Comparison of ENCODE assay signal across 13 cellular contexts in the genomic region with DNA sequence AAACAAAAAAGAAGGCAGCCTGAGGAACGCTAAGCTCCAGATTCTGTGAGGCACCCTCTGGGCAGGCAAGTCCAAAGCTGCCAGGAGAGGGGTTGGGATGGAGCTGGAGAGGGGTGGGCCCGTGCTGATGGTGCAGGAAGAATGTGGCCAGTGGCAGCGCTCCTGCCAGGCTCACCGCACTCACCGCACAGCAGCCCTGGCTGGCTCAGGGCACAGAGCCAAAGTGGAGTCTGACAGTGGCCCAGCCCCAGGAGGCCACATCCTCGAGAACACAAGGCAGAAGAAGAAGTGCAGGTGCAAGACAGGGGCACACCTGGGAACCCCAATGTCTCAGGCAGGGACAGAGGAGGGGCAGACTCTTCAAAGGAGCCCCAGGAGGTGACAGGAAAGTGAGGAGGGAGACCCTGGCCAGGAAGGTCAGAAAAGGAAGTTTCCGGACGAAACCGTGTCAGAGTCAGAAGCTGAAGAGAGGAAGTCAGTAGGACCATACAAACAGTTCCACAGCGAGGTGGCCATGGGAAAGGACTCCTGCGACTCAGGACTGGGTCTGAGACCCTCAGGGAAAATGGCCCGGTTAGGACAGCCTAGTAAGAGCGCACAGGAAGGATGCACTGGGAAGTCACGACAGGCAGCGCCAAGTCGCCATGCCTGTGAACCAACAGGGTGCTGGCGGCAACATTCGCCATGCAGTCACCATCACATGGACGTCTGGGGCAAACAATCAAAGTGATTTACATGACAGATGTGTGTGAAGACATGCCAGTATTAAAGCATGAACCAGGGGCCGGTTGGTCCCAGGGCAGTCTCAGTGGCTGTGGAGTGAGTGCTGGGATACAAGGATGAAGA. TPM values are rescaled to one million over a fixed set of nuclear protein-coding genes. Genes with fewer than 3 reads are reported as not detected.
DNase-seq lines count a peak whose midpoint lies in the region; ATAC-seq and TF ChIP-seq lines count a peak whose summit lies in the region.
"Had no signal": no experiment of that assay in that cellular context is flagged by ENCODE, and none has a peak within 500 bp of the region (broad histone marks: within the 10 kb centered on the region; RNA-seq: fewer than 3 reads in every experiment).

No MANE protein-coding gene starts in this region.

- no peaks in the 10 kb centered on the region for H3K9me3 ChIP-seq in esophagus squamous epithelium
- no peaks in the 10 kb centered on the region for H3K9me3 ChIP-seq in prostate gland
- H3K9me3 ChIP-seq in tibial artery: no peaks in the 10 kb centered on the region

- ATAC-seq in GM19463 (IDR thresholded peaks at IDR 0.05; ENCODE audit: unreplicated experiment): no peak
- ATAC-seq: activated CD8-positive, alpha-beta T cell treated with anti-CD3 and anti-CD28 coated beads, Interleukin-2, amount 10 ng/mL, durations not matched to agents 7 days and 5 days; HepG2 had no signal

- H3K27me3 ChIP-seq in esophagus squamous epithelium (no peaks in the 10 kb centered on the region), prostate gland (replicated peaks; ENCODE audit: insufficient read depth) (no peaks in the 10 kb centered on the region), tibial artery (peaks cover 0 to 5% of the 10 kb centered on the region in 2 donors)

- H3K4me1 ChIP-seq in esophagus squamous epithelium (peaks cover 7 to 51% (median 9%) of the 10 kb centered on the region in 3 donors), prostate gland (replicated peaks) (peaks cover 27% of the 10 kb centered on the region), tibial artery (peaks cover 0 to 3% (median 0%) of the 10 kb centered on the region in 4 donors)

- DNase-seq in DMS79 treated with DMSO at 0.1 percent for 48 hours (lab: John Stamatoyannopoulos, UW): peak; percentile 75
- DNase-seq in NCI-H2029 (lab: John Stamatoyannopoulos, UW): peak; percentile 53
- no peak for DNase-seq in esophagus squamous epithelium (lab: John Stamatoyannopoulos, UW)
- peak; percentile 2 for DNase-seq in prostate gland (ENCODE audit: low spot score)
- DNase-seq in tibial artery: no peak
- no peak for DNase-seq in NCI-H1694 treated with DMSO at 0.1 percent for 48 hours (lab: John Stamatoyannopoulos, UW)
- DNase-seq in SHP77 treated with DMSO at 0.1 percent for 48 hours (lab: John Stamatoyannopoulos, UW): no peak
- DNase-seq: activated CD8-positive, alpha-beta T cell treated with anti-CD3 and anti-CD28 coated beads, Interleukin-2, amount 10 ng/mL, durations not matched to agents 7 days and 5 days; GOT3; NCI-H524 treated with DMSO at 0.1 percent for 48 hours had no signal

- intact Hi-C loops in esophagus squamous epithelium (cut with DNase I): no loop called here
- intact Hi-C loops in prostate gland (cut with DNase I): no loop called here
- intact Hi-C loops in tibial artery (cut with DNase I; ENCODE audit: low total_unique reads): no loop called here

- H3K27ac ChIP-seq in esophagus squamous epithelium: peak overlapping the region; percentile 42 to 86 (median 82)
- H3K27ac ChIP-seq in prostate gland: peak overlapping the region; percentile 83 to 84
- H3K27ac ChIP-seq in tibial artery: no peak overlapping the region

- WGBS in esophagus squamous epithelium, 2 donors: 68 to 77% methylated on average over 17 to 19 of the region's 20 CpGs
- WGBS in prostate gland: 73% methylated on average over 20 of the region's 20 CpGs

- no peak for TF ChIP-seq CTCF in esophagus squamous epithelium (IDR thresholded peaks at IDR 0.05)
- no peak for TF ChIP-seq CTCF in prostate gland (IDR thresholded peaks at IDR 0.05)
- no peak for TF ChIP-seq CTCF in tibial artery (IDR thresholded peaks at IDR 0.05)

- H3K4me3 ChIP-seq in esophagus squamous epithelium: no peak overlapping the region
- no peak overlapping the region for H3K4me3 ChIP-seq in prostate gland
- H3K4me3 ChIP-seq in tibial artery: no peak overlapping the region

- H3K36me3 ChIP-seq in esophagus squamous epithelium (no peaks in the 10 kb centered on the region), prostate gland (no peaks in the 10 kb centered on the region), tibial artery (no peaks in the 10 kb centered on the region)

- TF ChIP-seq POLR2A in esophagus squamous epithelium (IDR thresholded peaks at IDR 0.05) (no peak), prostate gland (IDR thresholded peaks at IDR 0.05) (no peak)

RNA-seq across cellular contexts. Expression of gene COBL, which starts 54.4 kb away (rescaled TPM):
- total RNA-seq in esophagus squamous epithelium (10 to 100 TPM in 1 of 4 donors, 1 to 10 TPM in 3; 5.9 to 21.3 (median 7.8) TPM), prostate gland (10 to 100 TPM; 36.5 to 46.6 TPM)
- total RNA-seq: activated CD8-positive, alpha-beta T cell treated with anti-CD3 and anti-CD28 coated beads, Interleukin-2, amount 10 ng/mL, durations not matched to agents 7 days and 5 days; activated T-helper 2 cell treated with anti-CD3 and anti-CD28 coated beads, Interferon-gamma antibody, Interleukin-2, Interleukin-4, amounts not matched to agents 10 μg/mL and 5 μg/mL and 100 μg/mL, durations not matched to agents 14 hours and 24 hours and 36 hours had no signal

Comparison
In these comparisons a context has a peak if more than half of its experiments do, and no peak if none do; other contexts are left out.
1. DNase-seq: peak in DMS79 treated with DMSO at 0.1 percent for 48 hours (single experiment), NCI-H2029 (single experiment) and prostate gland (single experiment); none in esophagus squamous epithelium (single experiment), tibial artery (0 of 2), NCI-H1694 treated with DMSO at 0.1 percent for 48 hours (single experiment) and SHP77 treated with DMSO at 0.1 percent for 48 hours (single experiment).
2. H3K27ac ChIP-seq: peak in esophagus squamous epithelium (4 of 4) and prostate gland (2 of 2); none in tibial artery (0 of 2).